Comparison of ENCODE assay signal across 12 cellular contexts in genomic region chr3:113552851-113553250, GRCh38. TPM values are rescaled to one million over a fixed set of nuclear protein-coding genes. Genes with fewer than 3 reads are reported as not detected.
DNase-seq lines count a peak whose midpoint lies in the region; ATAC-seq and TF ChIP-seq lines count a peak whose summit lies in the region.
"Had no signal": no experiment of that assay in that cellular context is flagged by ENCODE, and none has a peak within 500 bp of the region (broad histone marks: within the 10 kb centered on the region; RNA-seq: fewer than 3 reads in every experiment).

No MANE protein-coding gene starts in this region.

- no peak for TF ChIP-seq POLR2A in prostate gland (IDR thresholded peaks at IDR 0.05)

- no peak overlapping the region for H3K4me3 ChIP-seq in A673 (ENCODE audit: low read depth, low read length, poor library complexity, severe bottlenecking)
- H3K4me3 ChIP-seq in prostate gland = no peak overlapping the region
- H3K4me3 ChIP-seq: body of pancreas, tibial nerve had no signal

- 69% methylated on average over 3 of the region's 3 CpGs for WGBS in prostate gland

- in situ Hi-C loops in G401 (cut with HindIII; ENCODE audit: low sequenced_read_pairs) = no loop called here

- H3K27ac Mint-ChIP-seq in activated T-helper 17 cell treated with anti-CD3 and anti-CD28 coated beads, Interleukin-2, amount 50 U/mL, for 72 hours = no peak overlapping the region

- TF ChIP-seq CTCF in A673 (conservative IDR thresholded peaks at IDR 0.05; ENCODE audit: low read depth, low read length) = peak; percentile 30; the same call in 1 of the 2 replicates
- no peak for TF ChIP-seq CTCF in prostate gland (IDR thresholded peaks at IDR 0.05)

- no peaks in the 10 kb centered on the region for H3K9me3 Mint-ChIP-seq in activated T-helper 17 cell treated with anti-CD3 and anti-CD28 coated beads, Interleukin-2, amount 50 U/mL, for 72 hours

- peaks cover 33% of the 10 kb centered on the region for H3K4me1 Mint-ChIP-seq in activated T-helper 17 cell treated with anti-CD3 and anti-CD28 coated beads, Interleukin-2, amount 50 U/mL, for 72 hours

- POLR2A ChIA-PET in A673 (lab: Charles Lee; ENCODE audit: low non-redundant PET) = no interaction called here

- intact Hi-C loops in A673 (cut with micrococcal nuclease; ENCODE audit: unreplicated experiment) = no loop called here
- intact Hi-C loops in prostate gland (cut with DNase I) = no loop called here

- peaks cover 7% of the 10 kb centered on the region for H3K36me3 Mint-ChIP-seq in activated T-helper 17 cell treated with anti-CD3 and anti-CD28 coated beads, Interleukin-2, amount 50 U/mL, for 72 hours (ENCODE audit: low read depth)

- peak; percentile 61 for ATAC-seq in HG03460 (IDR thresholded peaks at IDR 0.05; ENCODE audit: unreplicated experiment)
- peak; percentile 35 for ATAC-seq in activated T-helper 17 cell treated with anti-CD3 and anti-CD28 coated beads, Interleukin-2, amount 50 U/mL, for 72 hours (replicated peaks)
- ATAC-seq: body of pancreas had no signal

- H3K36me3 ChIP-seq in A673 (ENCODE audit: insufficient read depth, low read length, poor library complexity, severe bottlenecking) (no peaks in the 10 kb centered on the region), prostate gland (no peaks in the 10 kb centered on the region)
- H3K36me3 ChIP-seq: tibial nerve had no signal

- CTCF ChIA-PET in A673 (lab: Charles Lee) = no interaction called here

- no peaks in the 10 kb centered on the region for H3K27me3 Mint-ChIP-seq in activated T-helper 17 cell treated with anti-CD3 and anti-CD28 coated beads, Interleukin-2, amount 50 U/mL, for 72 hours

- no peak for DNase-seq in A673 (ENCODE audit: low spot score)
- peak; percentile 38 for DNase-seq in G401 (ENCODE audit: low spot score)
- no peak for DNase-seq in NCI-H2171 (lab: John Stamatoyannopoulos, UW)
- DNase-seq in prostate gland (ENCODE audit: low spot score) = no peak
- no peak for DNase-seq in HuH-7 (ENCODE audit: low spot score)
- no peak for DNase-seq in NCI-H1694 (lab: John Stamatoyannopoulos, UW)
- DNase-seq: body of pancreas, DMS153 had no signal

- no peaks in the 10 kb centered on the region for H3K4me1 ChIP-seq in A673 (ENCODE audit: insufficient read depth, low read length, poor library complexity, severe bottlenecking)
- H3K4me1 ChIP-seq in prostate gland (replicated peaks) = no peaks in the 10 kb centered on the region
- H3K4me1 ChIP-seq: body of pancreas, tibial nerve had no signal

- H3K27me3 ChIP-seq in A673 (replicated peaks; ENCODE audit: insufficient read depth, low read depth, low read length, poor library complexity) (no peaks in the 10 kb centered on the region), prostate gland (replicated peaks; ENCODE audit: insufficient read depth) (no peaks in the 10 kb centered on the region)
- H3K27me3 ChIP-seq: body of pancreas, tibial nerve had no signal

- no peaks in the 10 kb centered on the region for H3K9me3 ChIP-seq in A673 (ENCODE audit: low read depth, low read length, poor library complexity, severe bottlenecking)
- H3K9me3 ChIP-seq in prostate gland = no peaks in the 10 kb centered on the region
- H3K9me3 ChIP-seq: body of pancreas, tibial nerve had no signal

- BruUV-seq in A673 (replicated peaks; lab: Mats Ljungman, UMichigan) = no TSS peak

- H3K27ac ChIP-seq in A673 (ENCODE audit: low read depth, low read length, poor library complexity, severe bottlenecking) (no peak overlapping the region), prostate gland (peak overlapping the region in 1 of 2 donors; percentile 50)
- H3K27ac ChIP-seq: body of pancreas, tibial nerve had no signal

- no peak overlapping the region for H3K4me3 Mint-ChIP-seq in activated T-helper 17 cell treated with anti-CD3 and anti-CD28 coated beads, Interleukin-2, amount 50 U/mL, for 72 hours

RNA-seq across cellular contexts. Expression of gene SIDT1, which starts 20.5 kb away (rescaled TPM):
- total RNA-seq in A673 (2021) (not detected in 2 replicates), prostate gland (10 to 100 TPM; 19.9 to 31.2 TPM)
- total RNA-seq in G401 (2014; rRNA removed; shearing (Covaris generic)) = not detected in 2 replicates
- total RNA-seq in activated T-helper 17 cell treated with anti-CD3 and anti-CD28 coated beads, Interleukin-2, amount 50 U/mL, for 72 hours = 10 to 100 TPM; 17.0 to 20.8 TPM
- total RNA-seq: NCI-H460 had no signal

RNA-seq across cellular contexts. Expression of gene SPICE1, which starts 37.9 kb away (rescaled TPM):
- 24.8 and 27.9 TPM in 2 replicates for total RNA-seq in A673 (2021)
- 19.8 and 41.7 TPM in 2 replicates for total RNA-seq in G401 (2014; rRNA removed; shearing (Covaris generic))
- total RNA-seq in activated T-helper 17 cell treated with anti-CD3 and anti-CD28 coated beads, Interleukin-2, amount 50 U/mL, for 72 hours = 10 to 100 TPM; 24.7 to 56.8 TPM
- total RNA-seq in prostate gland = 10 to 100 TPM; 20.1 to 23.7 TPM

Comparison
In these comparisons a context has a peak if more than half of its experiments do, and no peak if none do; other contexts are left out.
1. RNA of gene SIDT1, which starts 20.5 kb away (total RNA-seq): 19.9 to 31.2 TPM in prostate gland and 17.0 to 20.8 TPM in activated T-helper 17 cell treated with anti-CD3 and anti-CD28 coated beads, Interleukin-2, amount 50 U/mL, for 72 hours; not detected in A673 and not detected in G401; every median in the first group is over 10 times any median in the second.